8 cellular contexts compared by ENCODE assay signal in genomic region chr1:212035835-212036605, GRCh38.
DNase-seq lines count a peak whose midpoint lies in the region; ATAC-seq lines count a peak whose summit lies in the region.

No MANE protein-coding gene starts in this region.

- H3K27me3 ChIP-seq in adipocyte (replicated peaks; ENCODE audit: control insufficient read depth, insufficient read depth, low read length): no peaks in the 10 kb centered on the region

- peaks cover 7% of the 10 kb centered on the region for H3K36me3 Mint-ChIP-seq in memory B cell

- no peaks in the 10 kb centered on the region for H3K36me3 ChIP-seq in adipocyte (ENCODE audit: control insufficient read depth, insufficient read depth, low read length, severe bottlenecking)

- no peaks in the 10 kb centered on the region for H3K9me3 ChIP-seq in adipocyte (ENCODE audit: control insufficient read depth, low read length)

- H3K9me3 Mint-ChIP-seq in memory B cell: no peaks in the 10 kb centered on the region

- peak; percentile 56 for DNase-seq in DMS114 treated with DMSO at 0.1 percent for 48 hours (lab: John Stamatoyannopoulos, UW; ENCODE audit: unreplicated experiment)
- no peak for DNase-seq in adipocyte (ENCODE audit: low read depth)
- peak in 1 of 2 donors; percentile 5 for DNase-seq in memory B cell (ENCODE audit: low spot score in 2 of 2)
- no peak for DNase-seq in CD1c-positive myeloid dendritic cell (ENCODE audit: extremely low spot score)
- DNase-seq in GM03348 (ENCODE audit: low spot score): no peak
- DNase-seq in COLO829 (ENCODE audit: low spot score): no peak

- H3K4me1 Mint-ChIP-seq in memory B cell: peaks cover 23% of the 10 kb centered on the region

- H3K4me1 ChIP-seq in adipocyte (ENCODE audit: control insufficient read depth, insufficient read depth, low read length): peaks cover 19% of the 10 kb centered on the region

- peak overlapping the region; percentile 90 for H3K9ac ChIP-seq in adipocyte (ENCODE audit: low read length)

- H3K4me3 Mint-ChIP-seq in memory B cell: peak overlapping the region; percentile 91

- peak; percentile 24 for ATAC-seq in GM19395 (IDR thresholded peaks at IDR 0.05; ENCODE audit: unreplicated experiment)
- peak; percentile 20 for ATAC-seq in HG03439 (IDR thresholded peaks at IDR 0.05; ENCODE audit: unreplicated experiment)
- ATAC-seq in memory B cell (ENCODE audit: low read depth): no peak

- peak overlapping the region; percentile 88 for H3K4me3 ChIP-seq in adipocyte (ENCODE audit: low read length)

- peak overlapping the region; percentile 91 for H3K27ac Mint-ChIP-seq in memory B cell

- no peaks in the 10 kb centered on the region for H3K27me3 Mint-ChIP-seq in memory B cell
